In the genomic region with DNA sequence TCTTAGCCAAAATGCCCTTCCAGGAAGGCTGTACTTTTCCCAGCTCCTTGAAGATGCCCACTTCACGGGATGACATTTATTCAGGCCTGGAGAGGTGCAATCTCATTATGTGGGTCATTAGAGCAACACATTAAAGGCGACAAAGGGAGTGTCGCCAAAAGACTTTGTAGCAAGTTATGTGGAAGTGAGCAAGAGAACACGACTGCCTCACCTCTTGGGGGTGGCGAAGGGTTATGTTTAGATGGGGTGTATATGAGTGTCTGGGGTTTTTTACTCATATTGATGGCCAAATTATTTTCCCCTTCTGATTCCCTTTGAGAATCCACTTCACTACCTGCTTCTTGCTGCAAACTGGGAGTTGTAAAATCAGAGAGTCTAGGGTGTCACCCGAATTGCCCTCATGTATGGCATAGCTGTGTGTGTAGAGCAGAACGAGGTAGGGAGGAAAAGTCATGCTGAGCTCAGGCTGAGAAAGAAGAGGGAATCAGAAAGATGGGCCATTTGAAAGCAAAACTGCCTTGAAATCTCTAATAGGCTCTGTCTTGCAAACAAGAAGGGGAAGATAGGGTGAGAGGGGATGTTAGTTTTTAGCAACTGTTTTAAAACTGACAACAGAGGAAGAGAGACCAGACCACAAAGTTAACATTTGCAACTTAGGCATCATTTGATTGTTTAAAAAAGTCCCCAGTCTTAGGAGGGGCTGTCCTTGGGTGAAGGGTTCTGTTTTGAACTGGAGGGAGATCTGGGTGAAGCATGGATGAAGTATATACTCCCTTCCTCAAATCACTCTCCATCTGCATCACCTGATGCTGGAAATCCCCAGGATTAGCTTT, we compare ENCODE assay signal across 12 cellular contexts.
DNase-seq lines count a peak whose midpoint lies in the region; ATAC-seq and TF ChIP-seq lines count a peak whose summit lies in the region.
"Had no signal": no experiment of that assay in that cellular context is flagged by ENCODE, and none has a peak within 500 bp of the region (broad histone marks: within the 10 kb centered on the region; RNA-seq: fewer than 3 reads in every experiment).

No MANE protein-coding gene starts in this region.

- no peak overlapping the region for H3K27ac ChIP-seq in coronary artery
- H3K27ac ChIP-seq: 22Rv1, PC-9 had no signal

- peak overlapping the region; percentile 86 for H3K4me3 Mint-ChIP-seq in natural killer cell treated with Interleukin-12 subunit alpha and Interleukin-12 subunit beta and Interleukin-15 and Interleukin-18, amount 100 ng/mL, for 72 hours

- H3K27me3 Mint-ChIP-seq in natural killer cell treated with Interleukin-12 subunit alpha and Interleukin-12 subunit beta and Interleukin-15 and Interleukin-18, amount 100 ng/mL, for 72 hours: peaks cover 0 to 2% of the 10 kb centered on the region in 2 donors

- ATAC-seq in activated CD4-positive, CD25-positive, alpha-beta regulatory T cell treated with anti-CD3 and anti-CD28 coated beads, Interleukin-2, amount 50 U/mL, for 24 hours: peak; percentile 50 to 62
- ATAC-seq in GM21619 (IDR thresholded peaks at IDR 0.05; ENCODE audit: unreplicated experiment) (peak; percentile 80), HG03378 (IDR thresholded peaks at IDR 0.05; ENCODE audit: unreplicated experiment) (peak; percentile 92)
- peak; percentile 71 to 83 for ATAC-seq in natural killer cell treated with Interleukin-12 subunit alpha and Interleukin-12 subunit beta and Interleukin-15 and Interleukin-18, amount 100 ng/mL, for 72 hours

- TF ChIP-seq CTCF in coronary artery (IDR thresholded peaks at IDR 0.05): no peak

- H3K27ac Mint-ChIP-seq in natural killer cell treated with Interleukin-12 subunit alpha and Interleukin-12 subunit beta and Interleukin-15 and Interleukin-18, amount 100 ng/mL, for 72 hours: peak overlapping the region; percentile 80 to 86

- no peaks in the 10 kb centered on the region for H3K36me3 Mint-ChIP-seq in natural killer cell treated with Interleukin-12 subunit alpha and Interleukin-12 subunit beta and Interleukin-15 and Interleukin-18, amount 100 ng/mL, for 72 hours

- no peak for DNase-seq in activated CD4-positive, CD25-positive, alpha-beta regulatory T cell (lab: John Stamatoyannopoulos, UW)
- DNase-seq in natural killer cell treated with Interleukin-12 subunit alpha and Interleukin-12 subunit beta and Interleukin-15 and Interleukin-18, amount 100 ng/mL, for 72 hours (ENCODE audit: low spot score): no peak
- DNase-seq in coronary artery (ENCODE audit: low spot score) (no peak), NCI-H2029 (lab: John Stamatoyannopoulos, UW) (no peak), NCI-H1694 (lab: John Stamatoyannopoulos, UW) (no peak)
- DNase-seq: cortex of kidney, PC-9, posterior cingulate gyrus had no signal

- H3K4me1 Mint-ChIP-seq in natural killer cell treated with Interleukin-12 subunit alpha and Interleukin-12 subunit beta and Interleukin-15 and Interleukin-18, amount 100 ng/mL, for 72 hours (ENCODE audit: low read depth in 2 of 2): peaks cover 67 to 75% of the 10 kb centered on the region in 2 donors

- H3K4me3 ChIP-seq in coronary artery: no peak overlapping the region
- H3K4me3 ChIP-seq: PC-9 had no signal

- H3K9me3 Mint-ChIP-seq in natural killer cell treated with Interleukin-12 subunit alpha and Interleukin-12 subunit beta and Interleukin-15 and Interleukin-18, amount 100 ng/mL, for 72 hours: no peaks in the 10 kb centered on the region
